ENCODE assay signal across 11 cellular contexts in the genomic region with DNA sequence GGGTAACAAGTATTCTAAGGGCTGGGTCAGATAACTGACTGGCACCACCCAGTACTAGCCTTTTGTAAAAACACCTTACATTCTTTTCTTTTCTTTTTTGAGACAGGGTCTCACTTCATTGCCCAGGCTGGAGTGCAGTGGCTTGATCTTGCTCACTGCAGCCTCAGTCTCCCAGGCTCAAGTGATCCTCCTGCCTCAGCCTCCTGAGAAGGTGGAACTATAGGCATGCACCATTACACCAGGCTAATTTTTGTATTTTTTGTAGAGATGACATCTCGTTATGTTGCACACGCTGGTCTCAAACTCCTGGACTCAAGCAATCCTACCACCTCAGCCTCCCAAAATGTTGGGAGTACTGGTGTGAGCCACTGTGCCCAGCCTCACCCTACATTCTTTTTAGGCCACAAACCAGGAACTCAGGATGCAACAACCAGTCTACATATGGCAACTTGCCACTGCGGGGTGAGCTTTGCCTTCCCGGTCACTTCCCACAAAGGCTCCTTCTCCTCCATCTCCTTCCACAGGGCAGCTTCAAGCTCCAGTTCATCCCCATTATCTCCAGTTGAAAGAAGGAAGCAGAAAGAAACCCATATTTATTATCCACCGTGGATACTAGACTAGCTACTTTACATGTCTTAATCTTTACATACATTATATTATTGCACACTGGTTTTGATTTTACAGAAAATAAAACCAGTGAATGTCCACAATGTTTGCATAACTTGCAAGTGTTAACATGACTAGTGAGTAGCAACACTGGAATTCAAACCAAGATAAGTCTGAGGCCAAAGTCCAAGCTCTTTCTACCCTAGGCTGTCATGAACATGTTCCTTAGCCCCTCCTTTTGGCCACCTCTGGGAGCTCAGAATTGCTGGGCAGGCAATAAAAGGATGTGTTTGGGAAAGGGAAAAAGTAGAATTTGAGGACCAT. TPM values are rescaled to one million over a fixed set of nuclear protein-coding genes. Genes with fewer than 3 reads are reported as not detected.
A peak's percentile ranks its signal among the peaks of the same experiment; 100 is the strongest.
DNase-seq lines count a peak whose midpoint lies in the region; ATAC-seq and TF ChIP-seq lines count a peak whose summit lies in the region.
"Had no signal": no experiment of that assay in that cellular context is flagged by ENCODE, and none has a peak within 500 bp of the region (broad histone marks: within the 10 kb centered on the region; RNA-seq: fewer than 3 reads in every experiment).

No MANE protein-coding gene starts in this region.

- peaks cover 0 to 9% (median 2%) of the 10 kb centered on the region in 4 donors for H3K4me1 ChIP-seq in right lobe of liver

- TF ChIP-seq POLR2A in right lobe of liver (IDR thresholded peaks at IDR 0.05) (no peak), GM18505 (IDR thresholded peaks at IDR 0.05; ENCODE audit: borderline replicate concordance, extremely low read depth, insufficient read depth, insufficient read length) (no peak)

- no peaks in the 10 kb centered on the region for H3K9me3 ChIP-seq in right lobe of liver

- WGBS in right lobe of liver (ENCODE audit: insufficient coverage, low coverage, low lambda C conversion rate, missing lambda C conversion rate), result 71% methylated on average over 4 of the region's 5 CpGs

- H3K36me3 Mint-ChIP-seq in chondrocyte (ENCODE audit: low read depth), result no peaks in the 10 kb centered on the region
- H3K36me3 Mint-ChIP-seq: CD8-positive, alpha-beta T cell had no signal

- ATAC-seq in right lobe of liver, result peak; percentile 51 to 94 (median 76)
- ATAC-seq in GM18505 (IDR thresholded peaks at IDR 0.05; ENCODE audit: unreplicated experiment), result no peak
- ATAC-seq in stimulated activated naive CD8-positive, alpha-beta T cell treated with anti-CD3 and anti-CD28 coated beads, Interleukin-15, amount 100 ng/mL, for 72 hours, result no peak
- ATAC-seq: CD8-positive, alpha-beta T cell had no signal

- H3K9me3 Mint-ChIP-seq in chondrocyte (ENCODE audit: low read depth), result no peaks in the 10 kb centered on the region
- H3K9me3 Mint-ChIP-seq in stimulated activated naive CD8-positive, alpha-beta T cell treated with anti-CD3 and anti-CD28 coated beads, Interleukin-15, amount 100 ng/mL, for 72 hours, result no peaks in the 10 kb centered on the region
- H3K9me3 Mint-ChIP-seq: activated CD4-positive, alpha-beta memory T cell treated with anti-CD3 and anti-CD28 coated beads for 36 hours; CD8-positive, alpha-beta T cell had no signal

- TF ChIP-seq CTCF in chondrocyte (IDR thresholded peaks at IDR 0.05), result peak; percentile 34
- peak in 1 of 4 donors; percentile 6 for TF ChIP-seq CTCF in right lobe of liver (IDR thresholded peaks at IDR 0.05)

- intact Hi-C loops in right lobe of liver (cut with DNase I), result no loop called here

- peaks cover 29% of the 10 kb centered on the region for H3K4me1 Mint-ChIP-seq in chondrocyte (ENCODE audit: low read depth)
- H3K4me1 Mint-ChIP-seq in stimulated activated naive CD8-positive, alpha-beta T cell treated with anti-CD3 and anti-CD28 coated beads, Interleukin-15, amount 100 ng/mL, for 72 hours, result peaks cover 17% of the 10 kb centered on the region

- H3K36me3 ChIP-seq in right lobe of liver, result no peaks in the 10 kb centered on the region

- H3K4me3 ChIP-seq in right lobe of liver, result no peak overlapping the region

- H3K27me3 ChIP-seq in right lobe of liver, result no peaks in the 10 kb centered on the region

- no peak overlapping the region for H3K27ac ChIP-seq in right lobe of liver

- no peak overlapping the region for H3K4me3 Mint-ChIP-seq in chondrocyte (ENCODE audit: unreplicated experiment)
- H3K4me3 Mint-ChIP-seq in stimulated activated naive CD8-positive, alpha-beta T cell treated with anti-CD3 and anti-CD28 coated beads, Interleukin-15, amount 100 ng/mL, for 72 hours, result no peak overlapping the region
- H3K4me3 Mint-ChIP-seq: activated CD4-positive, alpha-beta memory T cell treated with anti-CD3 and anti-CD28 coated beads for 36 hours; CD8-positive, alpha-beta T cell had no signal

- H3K27ac Mint-ChIP-seq in chondrocyte (ENCODE audit: unreplicated experiment), result peak overlapping the region; percentile 73
- no peak overlapping the region for H3K27ac Mint-ChIP-seq in stimulated activated naive CD8-positive, alpha-beta T cell treated with anti-CD3 and anti-CD28 coated beads, Interleukin-15, amount 100 ng/mL, for 72 hours
- H3K27ac Mint-ChIP-seq: activated CD4-positive, alpha-beta memory T cell treated with anti-CD3 and anti-CD28 coated beads for 36 hours; CD8-positive, alpha-beta T cell had no signal

- H3K27me3 Mint-ChIP-seq in chondrocyte (ENCODE audit: low read depth), result no peaks in the 10 kb centered on the region
- no peaks in the 10 kb centered on the region for H3K27me3 Mint-ChIP-seq in stimulated activated naive CD8-positive, alpha-beta T cell treated with anti-CD3 and anti-CD28 coated beads, Interleukin-15, amount 100 ng/mL, for 72 hours
- H3K27me3 Mint-ChIP-seq: activated CD4-positive, alpha-beta memory T cell treated with anti-CD3 and anti-CD28 coated beads for 36 hours had no signal

- DNase-seq in AG08396 (ENCODE audit: low spot score) (peak; percentile 48), LHCN-M2 (ENCODE audit: low read depth) (peak; percentile 70), chondrocyte (ENCODE audit: low spot score) (no peak), right lobe of liver (no peak), NCI-H774 (lab: John Stamatoyannopoulos, UW) (no peak), medulla oblongata (ENCODE audit: extremely low spot score) (no peak)
- no peak for DNase-seq in stimulated activated naive CD8-positive, alpha-beta T cell treated with anti-CD3 and anti-CD28 coated beads, Interleukin-15, amount 100 ng/mL, for 72 hours
- DNase-seq: activated CD4-positive, alpha-beta memory T cell treated with anti-CD3 and anti-CD28 coated beads for 36 hours; CD8-positive, alpha-beta T cell; stimulated activated naive CD4-positive, alpha-beta T cell treated with Interleukin-2 at 50 U/mL for 16 hours had no signal

RNA-seq across cellular contexts. Expression of gene AP1S3, which starts 23.7 kb away (rescaled TPM):
- total RNA-seq in LHCN-M2 (2014; rRNA removed) (1.7 and 1.8 TPM in 2 replicates), chondrocyte (5.2 to 6.4 TPM (median 5.5 TPM) in 3 replicates), right lobe of liver (10 to 100 TPM in 1 of 6 experiments, 1 to 10 TPM in 5; 1.3 to 12.7 (median 3.2) TPM)
- 1.8 TPM for polyA plus RNA-seq in LHCN-M2 (2012)

Comparison
In these comparisons a context has a peak if more than half of its experiments do, and no peak if none do; other contexts are left out.
1. DNase-seq: peak in AG08396 (single experiment) and LHCN-M2 (single experiment); none in chondrocyte (single experiment), right lobe of liver (0 of 3), NCI-H774 (single experiment), medulla oblongata (single experiment) and stimulated activated naive CD8-positive, alpha-beta T cell treated with anti-CD3 and anti-CD28 coated beads, Interleukin-15, amount 100 ng/mL, for 72 hours (0 of 2).
2. ATAC-seq: peak in right lobe of liver (4 of 4); none in GM18505 (single experiment) and stimulated activated naive CD8-positive, alpha-beta T cell treated with anti-CD3 and anti-CD28 coated beads, Interleukin-15, amount 100 ng/mL, for 72 hours (single experiment).